In the genomic region with DNA sequence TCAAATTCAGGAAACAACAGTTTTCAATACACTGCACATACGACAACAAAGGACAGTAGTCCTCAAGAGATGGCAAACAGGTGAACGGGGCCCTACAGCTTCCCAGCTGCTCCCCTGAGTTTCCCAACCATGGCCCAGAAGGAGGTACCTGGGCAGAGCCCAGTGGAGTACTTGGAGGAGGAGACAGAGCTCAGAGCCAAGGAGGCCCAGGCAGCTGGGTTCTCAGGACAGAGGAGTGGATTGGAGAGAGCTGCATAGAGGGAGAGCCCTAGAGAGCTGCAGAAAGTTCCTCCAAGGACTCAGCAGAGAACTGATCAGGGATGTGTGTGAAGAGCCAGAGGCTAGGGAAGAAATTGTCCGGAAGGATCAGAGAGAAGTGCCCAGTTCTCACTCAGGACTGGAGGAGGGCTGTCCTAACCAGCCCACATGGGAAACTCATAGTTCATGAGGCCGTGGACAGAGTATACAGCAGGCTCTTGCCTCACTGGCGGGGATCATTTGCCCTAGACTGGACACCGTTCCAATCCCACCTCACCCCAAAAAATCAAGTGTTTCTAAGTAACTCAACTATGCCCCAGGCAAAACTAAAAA, we compare ENCODE assay signal across 19 cellular contexts. TPM values are rescaled to one million over a fixed set of nuclear protein-coding genes. Genes with fewer than 3 reads are reported as not detected.
"Had no signal": no experiment of that assay in that cellular context is flagged by ENCODE, and none has a peak within 500 bp of the region (broad histone marks: within the 10 kb centered on the region; RNA-seq: fewer than 3 reads in every experiment).

No MANE protein-coding gene starts in this region.

- H3K27me3 ChIP-seq: hepatocyte, thyroid gland had no signal

- H3K4me1 Mint-ChIP-seq: activated naive CD8-positive, alpha-beta T cell treated with anti-CD3 and anti-CD28 coated beads for 36 hours had no signal

- H3K4me3 Mint-ChIP-seq: activated CD4-positive, alpha-beta T cell treated with anti-CD3 and anti-CD28 coated beads, Interleukin-2, amount 10 ng/mL, durations not matched to agents 7 days and 5 days; activated naive CD8-positive, alpha-beta T cell treated with anti-CD3 and anti-CD28 coated beads for 36 hours; effector memory CD8-positive, alpha-beta T cell; mesothelial cell of epicardium; natural killer cell treated with Interleukin-12 subunit alpha and Interleukin-12 subunit beta and Interleukin-15 and Interleukin-18, amount 100 ng/mL, for 72 hours had no signal

- H3K36me3 Mint-ChIP-seq: mesothelial cell of epicardium had no signal

- H3K4me3 ChIP-seq: hepatocyte, spleen, thyroid gland had no signal

- DNase-seq: activated CD4-positive, alpha-beta T cell treated with anti-CD3 and anti-CD28 coated beads, Interleukin-2, amount 10 ng/mL, durations not matched to agents 7 days and 5 days; activated naive CD8-positive, alpha-beta T cell treated with anti-CD3 and anti-CD28 coated beads for 36 hours; activated T-cell treated with anti-CD3 and anti-CD28 coated beads for 4 hours; amniotic stem cell; dermis blood vessel endothelial cell; foreskin keratinocyte; spleen; stimulated activated CD8-positive, alpha-beta memory T cell treated with anti-CD3 and anti-CD28 coated beads, Interleukin-4, amount 100 ng/mL, for 48 hours; stimulated activated naive CD4-positive, alpha-beta T cell; T-helper 1 cell; T-helper 9 cell; thyroid gland had no signal

- H3K79me2 ChIP-seq: hepatocyte had no signal

- H3K27ac ChIP-seq: foreskin keratinocyte, hepatocyte had no signal

- FAIRE-seq: islet of Langerhans, urothelium cell line had no signal

- H3K4me2 ChIP-seq: hepatocyte had no signal

- H3K9me3 ChIP-seq: thyroid gland had no signal

- H2AFZ ChIP-seq: hepatocyte had no signal

- H3K27ac Mint-ChIP-seq: activated naive CD8-positive, alpha-beta T cell treated with anti-CD3 and anti-CD28 coated beads for 36 hours; effector memory CD8-positive, alpha-beta T cell; mesothelial cell of epicardium had no signal

- H3K4me1 ChIP-seq: foreskin keratinocyte, spleen had no signal

- H3K36me3 ChIP-seq: spleen, thyroid gland had no signal

- ATAC-seq: effector memory CD8-positive, alpha-beta T cell; foreskin keratinocyte; natural killer cell treated with Interleukin-12 subunit alpha and Interleukin-12 subunit beta and Interleukin-15 and Interleukin-18, amount 100 ng/mL, for 72 hours had no signal

- H3K27me3 Mint-ChIP-seq: activated naive CD8-positive, alpha-beta T cell treated with anti-CD3 and anti-CD28 coated beads for 36 hours had no signal

RNA-seq across cellular contexts. Expression of gene ASCL2, which starts 7.6 kb away (rescaled TPM):
- total RNA-seq: dermis blood vessel endothelial cell had no signal

RNA-seq across cellular contexts. Expression of gene C11orf21, which starts 23.7 kb away (rescaled TPM):
- total RNA-seq: dermis blood vessel endothelial cell, foreskin keratinocyte, lung microvascular endothelial cell had no signal
- polyA plus RNA-seq: foreskin keratinocyte had no signal

RNA-seq across cellular contexts. Expression of gene TSPAN32, which starts 23.8 kb away (rescaled TPM):
- total RNA-seq: dermis blood vessel endothelial cell, foreskin keratinocyte, lung microvascular endothelial cell had no signal
- polyA plus RNA-seq: foreskin keratinocyte had no signal
